In the genomic region with DNA sequence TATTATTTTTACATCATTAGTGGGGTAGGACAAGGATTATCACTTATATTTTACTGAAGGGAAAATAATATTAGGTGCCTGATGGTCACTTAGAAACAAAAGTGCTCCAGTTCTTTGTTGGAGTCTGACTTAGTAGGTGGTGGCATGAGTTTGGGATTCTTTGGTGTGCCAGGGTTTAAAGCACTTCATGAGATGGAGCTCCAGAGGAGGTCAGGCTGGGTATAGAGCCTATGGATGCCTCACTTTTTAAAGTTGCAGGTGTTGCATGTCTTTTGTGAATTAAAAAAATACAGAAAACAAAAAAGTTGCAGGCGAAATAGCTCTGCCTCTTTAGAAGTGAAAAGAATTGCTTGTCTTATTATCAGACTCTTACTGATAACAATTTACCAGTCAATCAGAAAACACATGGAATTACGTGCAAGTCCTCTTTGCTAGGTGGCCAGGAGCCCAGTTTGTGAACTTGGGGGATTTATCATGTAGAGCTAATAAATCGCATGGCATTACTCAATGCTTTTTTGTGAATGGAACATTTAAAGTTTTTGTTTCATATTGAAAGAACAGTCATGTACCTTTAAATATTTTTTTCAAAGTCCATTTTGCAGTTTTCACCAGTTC, we compare ENCODE assay signal across 24 cellular contexts. TPM values are rescaled to one million over a fixed set of nuclear protein-coding genes. Genes with fewer than 3 reads are reported as not detected.
DNase-seq lines count a peak whose midpoint lies in the region; ATAC-seq and TF ChIP-seq lines count a peak whose summit lies in the region.
"Had no signal": no experiment of that assay in that cellular context is flagged by ENCODE, and none has a peak within 500 bp of the region (broad histone marks: within the 10 kb centered on the region; RNA-seq: fewer than 3 reads in every experiment).

No MANE protein-coding gene starts in this region.

- peak overlapping the region; percentile 97 for H3K27ac ChIP-seq in DND-41 (ENCODE audit: low read length)
- H3K27ac ChIP-seq: BLaER1, pancreas, testis had no signal

- peak overlapping the region; percentile 73 for H3K9ac ChIP-seq in DND-41 (ENCODE audit: low read depth, low read length)
- H3K9ac ChIP-seq: BLaER1 had no signal

- no peak overlapping the region for H2AFZ ChIP-seq in DND-41 (ENCODE audit: low read depth, low read length)

- H3K9me3 Mint-ChIP-seq in T-helper 2 cell treated with Interferon-gamma antibody and Interleukin-4, amounts not matched to agents 5 μg/mL and 100 μg/mL, for 36 hours, result peaks cover 11% of the 10 kb centered on the region
- no peaks in the 10 kb centered on the region for H3K9me3 Mint-ChIP-seq in activated naive CD8-positive, alpha-beta T cell (ENCODE audit: low read depth)
- peaks cover 4% of the 10 kb centered on the region for H3K9me3 Mint-ChIP-seq in natural killer cell treated with Interleukin-12 subunit alpha and Interleukin-12 subunit beta and Interleukin-15 and Interleukin-18, amount 100 ng/mL, for 72 hours
- H3K9me3 Mint-ChIP-seq: IgD-negative memory B cell had no signal

- H3K4me3 ChIP-seq in DND-41 (ENCODE audit: low read depth in 1 of 2, low read length in 2 of 2), result peak overlapping the region; percentile 68 to 71
- no peak overlapping the region for H3K4me3 ChIP-seq in BE2C (ENCODE audit: low read depth, low read length)
- H3K4me3 ChIP-seq: BLaER1, pancreas, testis had no signal

- H3K36me3 Mint-ChIP-seq in T-helper 2 cell treated with Interferon-gamma antibody and Interleukin-4, amounts not matched to agents 5 μg/mL and 100 μg/mL, for 36 hours (ENCODE audit: low read depth), result peaks cover 67% of the 10 kb centered on the region
- H3K36me3 Mint-ChIP-seq in activated naive CD8-positive, alpha-beta T cell, result peaks cover 35% of the 10 kb centered on the region
- H3K36me3 Mint-ChIP-seq in natural killer cell treated with Interleukin-12 subunit alpha and Interleukin-12 subunit beta and Interleukin-15 and Interleukin-18, amount 100 ng/mL, for 72 hours, result peaks cover 51% of the 10 kb centered on the region
- H3K36me3 Mint-ChIP-seq: IgD-negative memory B cell had no signal

- H3K79me2 ChIP-seq in DND-41 (ENCODE audit: insufficient read depth, low read length), result peaks cover 79% of the 10 kb centered on the region

- H3K4me1 Mint-ChIP-seq in T-helper 2 cell treated with Interferon-gamma antibody and Interleukin-4, amounts not matched to agents 5 μg/mL and 100 μg/mL, for 36 hours (ENCODE audit: low read depth), result peaks cover 56% of the 10 kb centered on the region
- H3K4me1 Mint-ChIP-seq in activated naive CD8-positive, alpha-beta T cell (ENCODE audit: low read depth), result peaks cover 54% of the 10 kb centered on the region
- peaks cover 52 to 69% of the 10 kb centered on the region in 2 donors for H3K4me1 Mint-ChIP-seq in natural killer cell treated with Interleukin-12 subunit alpha and Interleukin-12 subunit beta and Interleukin-15 and Interleukin-18, amount 100 ng/mL, for 72 hours (ENCODE audit: low read depth in 2 of 2)

- H3K27me3 Mint-ChIP-seq in T-helper 2 cell treated with Interferon-gamma antibody and Interleukin-4, amounts not matched to agents 5 μg/mL and 100 μg/mL, for 36 hours (ENCODE audit: low read depth), result no peaks in the 10 kb centered on the region
- no peaks in the 10 kb centered on the region for H3K27me3 Mint-ChIP-seq in activated naive CD8-positive, alpha-beta T cell
- H3K27me3 Mint-ChIP-seq in natural killer cell treated with Interleukin-12 subunit alpha and Interleukin-12 subunit beta and Interleukin-15 and Interleukin-18, amount 100 ng/mL, for 72 hours, result no peaks in the 10 kb centered on the region

- peak overlapping the region; percentile 68 for H3K4me2 ChIP-seq in DND-41 (ENCODE audit: insufficient read depth, low read length)
- H3K4me2 ChIP-seq: BLaER1 had no signal

- H3K4me1 ChIP-seq in DND-41 (ENCODE audit: insufficient read depth, low read length), result peaks cover 73% of the 10 kb centered on the region
- H3K4me1 ChIP-seq in BE2C, result no peaks in the 10 kb centered on the region
- H3K4me1 ChIP-seq: pancreas, testis had no signal

- H3K4me3 Mint-ChIP-seq in T-helper 2 cell treated with Interferon-gamma antibody and Interleukin-4, amounts not matched to agents 5 μg/mL and 100 μg/mL, for 36 hours, result peak overlapping the region; percentile 98
- peak overlapping the region; percentile 99 for H3K4me3 Mint-ChIP-seq in activated naive CD8-positive, alpha-beta T cell
- peak overlapping the region; percentile 98 for H3K4me3 Mint-ChIP-seq in natural killer cell treated with Interleukin-12 subunit alpha and Interleukin-12 subunit beta and Interleukin-15 and Interleukin-18, amount 100 ng/mL, for 72 hours

- no peak for DNase-seq in T-helper 2 cell treated with Interferon-gamma antibody and Interleukin-4, amounts not matched to agents 5 μg/mL and 100 μg/mL, for 36 hours (ENCODE audit: low spot score)
- DNase-seq in T-helper 2 cell (no peak), DND-41 (no peak), SW480 (ENCODE audit: low spot score) (no peak), EL (no peak), BE2C (no peak)
- no peak for DNase-seq in natural killer cell treated with Interleukin-12 subunit alpha and Interleukin-12 subunit beta and Interleukin-15 and Interleukin-18, amount 100 ng/mL, for 72 hours (ENCODE audit: low spot score)
- DNase-seq: 8988T; head of caudate nucleus; MV-4-11; NCI-H2081 treated with DMSO at 0.1 percent for 48 hours; NCI-H510A; pancreas; SHP77; stimulated activated CD4-positive, alpha-beta T cell treated with anti-CD3 and anti-CD28 coated beads, Interleukin-2, amount 100 ng/mL, for 48 hours; T-helper 9 cell; testis had no signal

- H4K20me1 ChIP-seq in DND-41 (ENCODE audit: insufficient read depth, low read length), result peaks cover 15% of the 10 kb centered on the region; the same call in 1 of the 2 replicates
- H4K20me1 ChIP-seq: BLaER1 had no signal

- peak overlapping the region; percentile 98 for H3K27ac Mint-ChIP-seq in T-helper 2 cell treated with Interferon-gamma antibody and Interleukin-4, amounts not matched to agents 5 μg/mL and 100 μg/mL, for 36 hours
- H3K27ac Mint-ChIP-seq in activated naive CD8-positive, alpha-beta T cell, result peak overlapping the region; percentile 100
- peak overlapping the region; percentile 97 to 98 for H3K27ac Mint-ChIP-seq in natural killer cell treated with Interleukin-12 subunit alpha and Interleukin-12 subunit beta and Interleukin-15 and Interleukin-18, amount 100 ng/mL, for 72 hours
- H3K27ac Mint-ChIP-seq: IgD-negative memory B cell had no signal

- H3K27me3 ChIP-seq in DND-41 (ENCODE audit: insufficient read depth, low read length, poor library complexity), result no peaks in the 10 kb centered on the region
- H3K27me3 ChIP-seq in BE2C, result no peaks in the 10 kb centered on the region; the same call in 1 of the 2 replicates
- H3K27me3 ChIP-seq: BLaER1, testis had no signal

- H3K36me3 ChIP-seq in DND-41 (ENCODE audit: insufficient read depth, low read length) (peaks cover 41% of the 10 kb centered on the region), BE2C (no peaks in the 10 kb centered on the region)
- H3K36me3 ChIP-seq: BLaER1, pancreas had no signal

- peak; percentile 35; the same call in 1 of the 3 replicates for ATAC-seq in DND-41 (ENCODE audit: insufficient read depth, low read depth)
- ATAC-seq in natural killer cell treated with Interleukin-12 subunit alpha and Interleukin-12 subunit beta and Interleukin-15 and Interleukin-18, amount 100 ng/mL, for 72 hours, result no peak
- ATAC-seq: pancreas had no signal

- TF ChIP-seq CTCF in DND-41 (IDR thresholded peaks at IDR 0.05; ENCODE audit: borderline replicate concordance, extremely low read depth, low read length, poor library complexity, severe bottlenecking) (no peak), BE2C (IDR thresholded peaks at IDR 0.05; ENCODE audit: low read depth, low read length) (no peak)

- no peaks in the 10 kb centered on the region for H3K9me3 ChIP-seq in DND-41 (ENCODE audit: insufficient read depth, low read length, severe bottlenecking)
- H3K9me3 ChIP-seq in BE2C, result no peaks in the 10 kb centered on the region
- H3K9me3 ChIP-seq: pancreas, testis had no signal

RNA-seq across cellular contexts. Expression of gene ITK, which starts 1.6 kb away (rescaled TPM):
- total RNA-seq in natural killer cell treated with Interleukin-12 subunit alpha and Interleukin-12 subunit beta and Interleukin-15 and Interleukin-18, amount 100 ng/mL, for 72 hours, result 100 to 1,000 TPM; 153 to 225 TPM
- not detected for polyA plus RNA-seq in BE2C (2012; ENCODE audit: insufficient read depth, insufficient read length, low read depth)
- total RNA-seq: bronchial epithelial cell, H1 had no signal
- polyA plus RNA-seq: fibroblast of lung had no signal

RNA-seq across cellular contexts. Expression of gene GARIN3, which starts 16.2 kb away (rescaled TPM):
- not detected for total RNA-seq in natural killer cell treated with Interleukin-12 subunit alpha and Interleukin-12 subunit beta and Interleukin-15 and Interleukin-18, amount 100 ng/mL, for 72 hours
- not detected for polyA plus RNA-seq in BE2C (2012; ENCODE audit: insufficient read depth, insufficient read length, low read depth)
- total RNA-seq: bronchial epithelial cell, fibroblast of lung, H1, liver, pancreas had no signal
- polyA plus RNA-seq: fibroblast of lung, H1, IgD-negative memory B cell, liver, pancreas had no signal

RNA-seq across cellular contexts. Expression of gene MED7, which starts 39.6 kb away (rescaled TPM):
- 10 to 100 TPM; 14.8 to 16.6 TPM for total RNA-seq in natural killer cell treated with Interleukin-12 subunit alpha and Interleukin-12 subunit beta and Interleukin-15 and Interleukin-18, amount 100 ng/mL, for 72 hours
- polyA plus RNA-seq in BE2C (2012; ENCODE audit: insufficient read depth, insufficient read length, low read depth), result 7.1 TPM
